ENCODE assay signal across 8 cellular contexts in the genomic region with DNA sequence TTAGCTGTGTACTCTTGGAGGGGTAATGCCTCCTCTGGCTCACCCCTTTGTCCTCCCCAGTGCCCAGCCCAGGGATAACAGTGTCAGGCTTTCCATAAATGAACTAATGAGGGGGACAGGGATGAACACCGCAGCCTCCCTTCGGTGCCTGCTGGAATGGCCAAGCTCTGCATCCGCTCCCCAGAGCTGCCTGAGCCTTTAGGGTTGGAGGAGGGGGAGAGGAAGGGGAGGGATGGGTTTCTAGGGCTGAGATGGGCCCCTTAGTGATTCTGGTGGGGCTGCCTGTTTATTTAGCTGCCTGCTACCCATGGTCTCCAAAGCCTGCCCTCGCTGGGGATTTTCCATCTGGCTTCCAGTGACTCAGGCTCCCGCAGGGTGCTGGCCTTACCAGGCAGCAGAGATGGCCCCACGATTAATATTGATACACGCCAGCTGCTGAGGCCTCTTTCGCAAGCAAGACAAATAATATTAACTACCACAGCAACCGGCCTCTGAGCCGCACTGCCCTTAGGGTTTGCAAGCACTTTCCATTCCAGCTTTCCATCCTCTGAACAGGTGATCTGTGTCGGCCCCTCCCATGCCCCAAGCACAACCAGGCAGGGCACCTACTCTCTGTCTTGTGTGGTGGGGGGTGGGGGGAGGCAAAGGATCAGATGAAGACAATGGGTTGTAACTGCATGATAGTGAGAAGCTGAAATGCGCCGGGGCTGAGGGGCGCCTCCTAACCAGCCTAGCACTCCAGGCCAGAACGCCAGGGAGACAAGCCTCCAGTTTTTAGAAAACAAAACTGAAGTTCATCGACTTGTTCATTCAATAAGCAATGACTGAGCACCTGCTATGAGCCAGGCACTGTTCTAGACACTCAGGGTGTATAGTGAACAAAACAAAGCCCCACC. TPM values are rescaled to one million over a fixed set of nuclear protein-coding genes. Genes with fewer than 3 reads are reported as not detected.
A peak's percentile ranks its signal among the peaks of the same experiment; 100 is the strongest.
DNase-seq lines count a peak whose midpoint lies in the region; ATAC-seq and TF ChIP-seq lines count a peak whose summit lies in the region.

No MANE protein-coding gene starts in this region.

- peaks cover 6 to 10% of the 10 kb centered on the region in 2 donors for H3K27me3 Mint-ChIP-seq in natural killer cell treated with Interleukin-12 subunit alpha and Interleukin-12 subunit beta and Interleukin-15 and Interleukin-18, amount 100 ng/mL, for 72 hours

- H3K36me3 ChIP-seq in osteoblast (ENCODE audit: insufficient read depth, low read length), result no peaks in the 10 kb centered on the region

- H2AFZ ChIP-seq in osteoblast (ENCODE audit: low read length), result no peak overlapping the region

- ATAC-seq in GM18873 (IDR thresholded peaks at IDR 0.05; ENCODE audit: low FRiP score, unreplicated experiment) (no peak), GM18517 (IDR thresholded peaks at IDR 0.05; ENCODE audit: unreplicated experiment) (no peak)
- ATAC-seq in natural killer cell treated with Interleukin-12 subunit alpha and Interleukin-12 subunit beta and Interleukin-15 and Interleukin-18, amount 100 ng/mL, for 72 hours, result no peak

- no peaks in the 10 kb centered on the region for H3K9me3 ChIP-seq in osteoblast (ENCODE audit: low read depth, low read length)

- H3K27ac ChIP-seq in osteoblast (ENCODE audit: low read depth, low read length), result peak overlapping the region; percentile 52

- H3K4me2 ChIP-seq in osteoblast (ENCODE audit: insufficient read depth, low read length), result peak overlapping the region; percentile 41

- H4K20me1 ChIP-seq in osteoblast (ENCODE audit: insufficient read depth, low read length), result no peaks in the 10 kb centered on the region

- H3K36me3 Mint-ChIP-seq in natural killer cell treated with Interleukin-12 subunit alpha and Interleukin-12 subunit beta and Interleukin-15 and Interleukin-18, amount 100 ng/mL, for 72 hours, result no peaks in the 10 kb centered on the region

- H3K27ac Mint-ChIP-seq in natural killer cell treated with Interleukin-12 subunit alpha and Interleukin-12 subunit beta and Interleukin-15 and Interleukin-18, amount 100 ng/mL, for 72 hours, result no peak overlapping the region

- no peaks in the 10 kb centered on the region for H3K9me3 Mint-ChIP-seq in natural killer cell treated with Interleukin-12 subunit alpha and Interleukin-12 subunit beta and Interleukin-15 and Interleukin-18, amount 100 ng/mL, for 72 hours

- H3K4me3 ChIP-seq in choroid plexus epithelial cell (ENCODE audit: low read depth, low read length), result no peak overlapping the region
- H3K4me3 ChIP-seq in osteoblast (ENCODE audit: insufficient read depth, low read length), result peak overlapping the region; percentile 1

- peak; percentile 55 for DNase-seq in DMS79 treated with DMSO at 0.1 percent for 48 hours (lab: John Stamatoyannopoulos, UW)
- peak; percentile 91 for DNase-seq in NCI-H2171 treated with DMSO at 0.1 percent for 48 hours (lab: John Stamatoyannopoulos, UW)
- peak; percentile 91 for DNase-seq in choroid plexus epithelial cell (ENCODE audit: low read depth)
- DNase-seq in osteoblast (ENCODE audit: insufficient read length, low spot score, missing footprints), result no peak
- no peak for DNase-seq in natural killer cell treated with Interleukin-12 subunit alpha and Interleukin-12 subunit beta and Interleukin-15 and Interleukin-18, amount 100 ng/mL, for 72 hours (ENCODE audit: low spot score)
- DNase-seq in GM13976 (ENCODE audit: low spot score), result no peak

- no peaks in the 10 kb centered on the region for H3K4me1 Mint-ChIP-seq in natural killer cell treated with Interleukin-12 subunit alpha and Interleukin-12 subunit beta and Interleukin-15 and Interleukin-18, amount 100 ng/mL, for 72 hours (ENCODE audit: low read depth in 2 of 2)

- in situ Hi-C loops in GM13976 (cut with MboI; ENCODE audit: low sequenced_read_pairs, unreplicated experiment), result loop anchor here (10.0 kb wide), 1 partner anchor 179 kb away; no protein-coding TSS in a partner anchor

- no peaks in the 10 kb centered on the region for H3K79me2 ChIP-seq in osteoblast (ENCODE audit: insufficient read depth, low read length)

- peaks cover 44% of the 10 kb centered on the region for H3K4me1 ChIP-seq in osteoblast (ENCODE audit: insufficient read depth, low read length)

- no peaks in the 10 kb centered on the region for H3K27me3 ChIP-seq in osteoblast (ENCODE audit: insufficient read depth, low read length)

- H3K4me3 Mint-ChIP-seq in natural killer cell treated with Interleukin-12 subunit alpha and Interleukin-12 subunit beta and Interleukin-15 and Interleukin-18, amount 100 ng/mL, for 72 hours, result no peak overlapping the region

- TF ChIP-seq CTCF in choroid plexus epithelial cell (conservative IDR thresholded peaks at IDR 0.05; ENCODE audit: low read depth, low read length) (no peak), osteoblast (IDR thresholded peaks at IDR 0.05; ENCODE audit: extremely low read depth, low read depth, low read length) (no peak), GM13976 (IDR thresholded peaks at IDR 0.05; ENCODE audit: borderline replicate concordance, control extremely low read depth, extremely low read depth, insufficient read depth, missing control alignments) (no peak)

RNA-seq across cellular contexts. Expression of a gene that starts 56.7 kb away (rescaled TPM):
- 40.2 and 41.5 TPM in 2 replicates for total RNA-seq in osteoblast
- not detected for total RNA-seq in natural killer cell treated with Interleukin-12 subunit alpha and Interleukin-12 subunit beta and Interleukin-15 and Interleukin-18, amount 100 ng/mL, for 72 hours

Comparison
In these comparisons a context has a peak if more than half of its experiments do, and no peak if none do; other contexts are left out.
1. DNase-seq: peak in DMS79 treated with DMSO at 0.1 percent for 48 hours (single experiment), NCI-H2171 treated with DMSO at 0.1 percent for 48 hours (single experiment) and choroid plexus epithelial cell (single experiment); none in osteoblast (single experiment), natural killer cell treated with Interleukin-12 subunit alpha and Interleukin-12 subunit beta and Interleukin-15 and Interleukin-18, amount 100 ng/mL, for 72 hours (single experiment) and GM13976 (single experiment).
2. RNA of a gene that starts 56.7 kb away (total RNA-seq): 40.2 to 41.5 TPM in osteoblast; not detected in natural killer cell treated with Interleukin-12 subunit alpha and Interleukin-12 subunit beta and Interleukin-15 and Interleukin-18, amount 100 ng/mL, for 72 hours; every median in the first group is over 10 times any median in the second.